Comparison of ENCODE assay signal across 26 cellular contexts in genomic region chr3:3154879-3155610, GRCh38. TPM values are rescaled to one million over a fixed set of nuclear protein-coding genes. Genes with fewer than 3 reads are reported as not detected.
DNase-seq lines count a peak whose midpoint lies in the region; ATAC-seq, FAIRE-seq and TF ChIP-seq lines count a peak whose summit lies in the region.
"Had no signal": no experiment of that assay in that cellular context is flagged by ENCODE, and none has a peak within 500 bp of the region (broad histone marks: within the 10 kb centered on the region; RNA-seq: fewer than 3 reads in every experiment).

No MANE protein-coding gene starts in this region.

- peaks cover 61% of the 10 kb centered on the region for H3K36me3 Mint-ChIP-seq in activated CD4-positive, alpha-beta T cell treated with anti-CD3 and anti-CD28 coated beads for 36 hours (ENCODE audit: low read depth)
- H3K36me3 Mint-ChIP-seq in activated naive CD8-positive, alpha-beta T cell treated with anti-CD3 and anti-CD28 coated beads, Interleukin-2, amount 10 ng/mL, durations not matched to agents 7 days and 5 days, result peaks cover 54% of the 10 kb centered on the region
- H3K36me3 Mint-ChIP-seq in naive thymus-derived CD8-positive, alpha-beta T cell, result peaks cover 9 to 93% (median 15%) of the 10 kb centered on the region in 3 donors

- ATAC-seq in activated CD4-positive, alpha-beta T cell treated with anti-CD3 and anti-CD28 coated beads for 36 hours, result no peak
- ATAC-seq in activated naive CD8-positive, alpha-beta T cell treated with anti-CD3 and anti-CD28 coated beads, Interleukin-2, amount 10 ng/mL, durations not matched to agents 7 days and 5 days (ENCODE audit: low read depth), result no peak
- no peak for ATAC-seq in naive thymus-derived CD8-positive, alpha-beta T cell
- no peak for ATAC-seq in GM21786 (IDR thresholded peaks at IDR 0.05; ENCODE audit: unreplicated experiment)
- no peak for ATAC-seq in left lung
- ATAC-seq: body of pancreas, upper lobe of right lung, WTC11 had no signal

- peaks cover 0 to 98% of the 10 kb centered on the region in 2 donors for H3K36me3 ChIP-seq in left lung

- intact Hi-C loops in activated CD4-positive, alpha-beta T cell treated with anti-CD3 and anti-CD28 coated beads for 36 hours (cut with DNase I, micrococcal nuclease), result no loop called here
- intact Hi-C loops in left lung (cut with DNase I), result no loop called here

- FAIRE-seq in H54 (lab: Jason Lieb, UNC), result peak; percentile 6
- FAIRE-seq: colon, endothelial cell of umbilical vein, G401.6, islet of Langerhans had no signal

- H3K27ac ChIP-seq in left lung, result no peak overlapping the region
- H3K27ac ChIP-seq: body of pancreas, HL-60, skin epidermis, upper lobe of right lung had no signal

- H3K27me3 Mint-ChIP-seq in activated CD4-positive, alpha-beta T cell treated with anti-CD3 and anti-CD28 coated beads for 36 hours, result no peaks in the 10 kb centered on the region
- H3K27me3 Mint-ChIP-seq in activated naive CD8-positive, alpha-beta T cell treated with anti-CD3 and anti-CD28 coated beads, Interleukin-2, amount 10 ng/mL, durations not matched to agents 7 days and 5 days, result no peaks in the 10 kb centered on the region
- H3K27me3 Mint-ChIP-seq in naive thymus-derived CD8-positive, alpha-beta T cell, result no peaks in the 10 kb centered on the region
- H3K27me3 Mint-ChIP-seq: B cell, naive B cell had no signal

- H3K9me3 Mint-ChIP-seq in activated CD4-positive, alpha-beta T cell treated with anti-CD3 and anti-CD28 coated beads for 36 hours (ENCODE audit: low read depth), result peaks cover 2% of the 10 kb centered on the region
- H3K9me3 Mint-ChIP-seq in activated naive CD8-positive, alpha-beta T cell treated with anti-CD3 and anti-CD28 coated beads, Interleukin-2, amount 10 ng/mL, durations not matched to agents 7 days and 5 days, result no peaks in the 10 kb centered on the region
- H3K9me3 Mint-ChIP-seq in naive thymus-derived CD8-positive, alpha-beta T cell, result no peaks in the 10 kb centered on the region
- H3K9me3 Mint-ChIP-seq: naive B cell, WTC11 had no signal

- no peak overlapping the region for H3K4me3 Mint-ChIP-seq in activated CD4-positive, alpha-beta T cell treated with anti-CD3 and anti-CD28 coated beads for 36 hours
- no peak overlapping the region for H3K4me3 Mint-ChIP-seq in activated naive CD8-positive, alpha-beta T cell treated with anti-CD3 and anti-CD28 coated beads, Interleukin-2, amount 10 ng/mL, durations not matched to agents 7 days and 5 days
- H3K4me3 Mint-ChIP-seq in naive thymus-derived CD8-positive, alpha-beta T cell, result peak overlapping the region in 1 of 10 donors; percentile 1
- H3K4me3 Mint-ChIP-seq: B cell, naive B cell, WTC11 had no signal

- no peak for TF ChIP-seq CTCF in left lung (IDR thresholded peaks at IDR 0.05)

- no peak for DNase-seq in activated CD4-positive, alpha-beta T cell treated with anti-CD3 and anti-CD28 coated beads for 36 hours
- DNase-seq in activated CD4-positive, alpha-beta T cell treated with anti-CD3 and anti-CD28 coated beads, Interleukin-2, amount 50 U/mL, for 48 hours, result no peak
- DNase-seq in H54 (ENCODE audit: insufficient read length, low spot score) (no peak), iPS-NIHi7 (ENCODE audit: extremely low spot score) (no peak), left lung (no peak)
- DNase-seq in activated naive CD8-positive, alpha-beta T cell treated with anti-CD3 and anti-CD28 coated beads, Interleukin-2, amount 10 ng/mL, durations not matched to agents 7 days and 5 days, result no peak
- DNase-seq in naive thymus-derived CD8-positive, alpha-beta T cell, result no peak
- DNase-seq: activated gamma-delta T cell, body of pancreas, DMS 273 treated with DMSO at 0.1 percent for 48 hours, H7, naive B cell, NCI-H1694 treated with DMSO at 0.1 percent for 48 hours, NCI-H226, T-helper 2 cell, upper lobe of right lung had no signal

- peak overlapping the region; percentile 6 for H3K27ac Mint-ChIP-seq in activated CD4-positive, alpha-beta T cell treated with anti-CD3 and anti-CD28 coated beads for 36 hours
- peak overlapping the region; percentile 67 for H3K27ac Mint-ChIP-seq in activated naive CD8-positive, alpha-beta T cell treated with anti-CD3 and anti-CD28 coated beads, Interleukin-2, amount 10 ng/mL, durations not matched to agents 7 days and 5 days
- H3K27ac Mint-ChIP-seq in naive thymus-derived CD8-positive, alpha-beta T cell, result peak overlapping the region; percentile 20 to 81 (median 65)
- H3K27ac Mint-ChIP-seq: B cell, WTC11 had no signal

- H3K4me3 ChIP-seq in left lung, result no peak overlapping the region
- H3K4me3 ChIP-seq: body of pancreas, lung, skin epidermis, upper lobe of right lung had no signal

- CTCF ChIA-PET in activated CD4-positive, alpha-beta T cell treated with anti-CD3 and anti-CD28 coated beads for 36 hours (lab: Charles Lee), result interaction anchor here (0.7 to 2.4 kb wide), 4 partner anchors 13 to 176 kb away, joined by 3 to 12 read pairs (median 6); no protein-coding TSS in a partner anchor

- POLR2A ChIA-PET in activated CD4-positive, alpha-beta T cell treated with anti-CD3 and anti-CD28 coated beads for 36 hours (lab: Charles Lee), result no interaction called here
- POLR2A ChIA-PET in activated naive CD8-positive, alpha-beta T cell treated with anti-CD3 and anti-CD28 coated beads, Interleukin-2, amount 10 ng/mL, durations not matched to agents 7 days and 5 days (lab: Charles Lee), result no interaction called here
- POLR2A ChIA-PET in naive thymus-derived CD8-positive, alpha-beta T cell (lab: Charles Lee), result no interaction called here

- no peaks in the 10 kb centered on the region for H3K27me3 ChIP-seq in left lung
- H3K27me3 ChIP-seq: body of pancreas, upper lobe of right lung had no signal

- H3K4me1 Mint-ChIP-seq in activated CD4-positive, alpha-beta T cell treated with anti-CD3 and anti-CD28 coated beads for 36 hours, result peaks cover 33% of the 10 kb centered on the region
- peaks cover 5% of the 10 kb centered on the region for H3K4me1 Mint-ChIP-seq in activated naive CD8-positive, alpha-beta T cell treated with anti-CD3 and anti-CD28 coated beads, Interleukin-2, amount 10 ng/mL, durations not matched to agents 7 days and 5 days
- peaks cover 23 to 54% (median 47%) of the 10 kb centered on the region in 4 donors for H3K4me1 Mint-ChIP-seq in naive thymus-derived CD8-positive, alpha-beta T cell
- H3K4me1 Mint-ChIP-seq: B cell, WTC11 had no signal

- H3K9me3 ChIP-seq in left lung, result no peaks in the 10 kb centered on the region
- H3K9me3 ChIP-seq: body of pancreas, upper lobe of right lung had no signal

- TF ChIP-seq POLR2A in H54 (IDR thresholded peaks at IDR 0.05; ENCODE audit: low read depth, low read length), result no peak

- no peaks in the 10 kb centered on the region for H3K4me1 ChIP-seq in left lung
- H3K4me1 ChIP-seq: body of pancreas had no signal

RNA-seq across cellular contexts. Expression of gene CRBN, which starts 24.4 kb away (rescaled TPM):
- total RNA-seq in activated CD4-positive, alpha-beta T cell treated with anti-CD3 and anti-CD28 coated beads for 36 hours, result 10 to 100 TPM; 38.4 to 42.6 TPM
- total RNA-seq in activated naive CD8-positive, alpha-beta T cell treated with anti-CD3 and anti-CD28 coated beads, Interleukin-2, amount 10 ng/mL, durations not matched to agents 7 days and 5 days, result 10 to 100 TPM; 73.0 to 75.6 TPM
- total RNA-seq in naive thymus-derived CD8-positive, alpha-beta T cell, result 100 to 1,000 TPM; 158 to 164 TPM
- 100 to 1,000 TPM; 149 to 194 (median 172) TPM for polyA plus RNA-seq in naive thymus-derived CD8-positive, alpha-beta T cell
- total RNA-seq in left lung, result 10 to 100 TPM; 34.4 to 34.8 TPM

RNA-seq across cellular contexts. Expression of gene TRNT1, which starts 28.3 kb away (rescaled TPM):
- 10 to 100 TPM; 51.4 to 58.2 TPM for total RNA-seq in activated CD4-positive, alpha-beta T cell treated with anti-CD3 and anti-CD28 coated beads for 36 hours
- 10 to 100 TPM; 33.9 to 35.9 TPM for total RNA-seq in activated naive CD8-positive, alpha-beta T cell treated with anti-CD3 and anti-CD28 coated beads, Interleukin-2, amount 10 ng/mL, durations not matched to agents 7 days and 5 days
- 10 to 100 TPM; 44.5 to 44.8 TPM for total RNA-seq in naive thymus-derived CD8-positive, alpha-beta T cell
- 10 to 100 TPM; 18.0 to 26.4 (median 24.0) TPM for polyA plus RNA-seq in naive thymus-derived CD8-positive, alpha-beta T cell
- total RNA-seq in left lung, result 10 to 100 TPM; 21.4 to 23.8 TPM

RNA-seq across cellular contexts. Expression of gene IL5RA, which starts 44.9 kb away (rescaled TPM):
- total RNA-seq in activated CD4-positive, alpha-beta T cell treated with anti-CD3 and anti-CD28 coated beads for 36 hours, result under 1 TPM; 0.28 to 0.30 TPM
- under 1 TPM; 0.48 to 0.64 TPM for total RNA-seq in activated naive CD8-positive, alpha-beta T cell treated with anti-CD3 and anti-CD28 coated beads, Interleukin-2, amount 10 ng/mL, durations not matched to agents 7 days and 5 days
- total RNA-seq in naive thymus-derived CD8-positive, alpha-beta T cell, result not detected
- polyA plus RNA-seq in naive thymus-derived CD8-positive, alpha-beta T cell, result 1 to 10 TPM in 1 of 3 donors, not detected in 2; 1.7 TPM
- total RNA-seq in left lung, result 1 to 10 TPM in 1 of 2 donors, under 1 TPM in 1; 0.50 to 2.5 TPM
- total RNA-seq: body of pancreas, endothelial cell of umbilical vein, H7, WTC11 had no signal
- polyA plus RNA-seq: endothelial cell of umbilical vein had no signal

Comparison
In these comparisons a context has a peak if more than half of its experiments do, and no peak if none do; other contexts are left out.
1. H3K27ac Mint-ChIP-seq: peak in every context shown above with its lines; median percentile 67 in activated naive CD8-positive, alpha-beta T cell treated with anti-CD3 and anti-CD28 coated beads, Interleukin-2, amount 10 ng/mL, durations not matched to agents 7 days and 5 days; 65 in naive thymus-derived CD8-positive, alpha-beta T cell; 6 in activated CD4-positive, alpha-beta T cell treated with anti-CD3 and anti-CD28 coated beads for 36 hours.